Comparison of ENCODE assay signal across 14 cellular contexts in genomic region chr5:42943931-42944631, GRCh38.
DNase-seq lines count a peak whose midpoint lies in the region; TF ChIP-seq lines count a peak whose summit lies in the region.
"Had no signal": no experiment of that assay in that cellular context is flagged by ENCODE, and none has a peak within 500 bp of the region (broad histone marks: within the 10 kb centered on the region; RNA-seq: fewer than 3 reads in every experiment).

No MANE protein-coding gene starts in this region.

- no peak for DNase-seq in HFFc6
- no peak for DNase-seq in choroid plexus epithelial cell (ENCODE audit: low read depth)
- peak; percentile 29 for DNase-seq in iris pigment epithelial cell (ENCODE audit: low read depth)
- no peak for DNase-seq in NCI-H524 (lab: John Stamatoyannopoulos, UW)
- no peak for DNase-seq in activated CD8-positive, alpha-beta memory T cell treated with anti-CD3 and anti-CD28 coated beads, Interleukin-2, amount 50 U/mL, for 4 hours
- no peak for DNase-seq in cortex of kidney (lab: John Stamatoyannopoulos, UW)
- DNase-seq: activated CD4-positive, alpha-beta T cell treated with anti-CD3 and anti-CD28 coated beads, Interleukin-2, amount 10 ng/mL, durations not matched to agents 24 days and 14 days; activated effector memory CD4-positive, alpha-beta T cell treated with Interleukin-2 at 50 U/mL for 16 hours; DMS153; effector CD4-positive, alpha-beta T cell; NCI-H1092 treated with DMSO at 0.1 percent for 48 hours; NCI-H774; thyroid gland had no signal

- H3K27me3 Mint-ChIP-seq in HFFc6 (ENCODE audit: insufficient read depth), result peaks cover 1% of the 10 kb centered on the region

- H3K27ac ChIP-seq in skeletal muscle tissue (ENCODE audit: low read depth, low read length), result no peak overlapping the region
- H3K27ac ChIP-seq: thyroid gland had no signal

- no peaks in the 10 kb centered on the region for H3K9me3 Mint-ChIP-seq in HFFc6
- H3K9me3 Mint-ChIP-seq: activated CD4-positive, alpha-beta T cell treated with anti-CD3 and anti-CD28 coated beads, Interleukin-2, amount 10 ng/mL, durations not matched to agents 24 days and 14 days had no signal

- peak overlapping the region in 2 of 3 donors; percentile 47 to 50 for H3K9ac ChIP-seq in skeletal muscle tissue (ENCODE audit: low read depth in 1 of 3, low read length in 3 of 3)

- no peaks in the 10 kb centered on the region for H3K36me3 Mint-ChIP-seq in HFFc6 (ENCODE audit: low read depth)

- peaks cover 63% of the 10 kb centered on the region for H3K4me1 Mint-ChIP-seq in HFFc6 (ENCODE audit: low read depth)

- no peaks in the 10 kb centered on the region for H3K36me3 ChIP-seq in skeletal muscle tissue (ENCODE audit: control insufficient read depth in 3 of 3, insufficient read depth in 3 of 3, low read length in 3 of 3)
- H3K36me3 ChIP-seq: thyroid gland had no signal

- peak overlapping the region; percentile 92 for H3K27ac Mint-ChIP-seq in HFFc6
- H3K27ac Mint-ChIP-seq: activated CD4-positive, alpha-beta T cell treated with anti-CD3 and anti-CD28 coated beads, Interleukin-2, amount 10 ng/mL, durations not matched to agents 24 days and 14 days had no signal

- H3K4me1 ChIP-seq in skeletal muscle tissue (ENCODE audit: control insufficient read depth in 3 of 3, insufficient read depth in 3 of 3, low read length in 3 of 3), result peaks cover 5 to 13% (median 8%) of the 10 kb centered on the region in 3 donors

- H3K4me3 ChIP-seq in choroid plexus epithelial cell (ENCODE audit: low read depth, low read length), result peak overlapping the region; percentile 52
- peak overlapping the region; percentile 10 to 52 (median 48) for H3K4me3 ChIP-seq in skeletal muscle tissue (ENCODE audit: low read length in 3 of 3)
- H3K4me3 ChIP-seq: thyroid gland had no signal

- peak overlapping the region; percentile 93 for H3K4me3 Mint-ChIP-seq in HFFc6
- H3K4me3 Mint-ChIP-seq: activated CD4-positive, alpha-beta T cell treated with anti-CD3 and anti-CD28 coated beads, Interleukin-2, amount 10 ng/mL, durations not matched to agents 24 days and 14 days had no signal

- H3K27me3 ChIP-seq in skeletal muscle tissue (ENCODE audit: control insufficient read depth in 3 of 3, insufficient read depth in 3 of 3, low read length in 3 of 3), result peaks cover 33 to 41% (median 39%) of the 10 kb centered on the region in 3 donors

- TF ChIP-seq CTCF in HFFc6 (IDR thresholded peaks at IDR 0.05) (no peak), choroid plexus epithelial cell (conservative IDR thresholded peaks at IDR 0.05; ENCODE audit: low read depth, low read length) (no peak)

- no peaks in the 10 kb centered on the region for H3K9me3 ChIP-seq in skeletal muscle tissue (ENCODE audit: control insufficient read depth in 3 of 3, low read length in 3 of 3)
- H3K9me3 ChIP-seq: thyroid gland had no signal
